In genomic region chr12:29164477-29165163, GRCh38 we compare ENCODE assay signal across 1 cellular context.
A peak's percentile ranks its signal among the peaks of the same experiment; 100 is the strongest.
TF ChIP-seq lines count a peak whose summit lies in the region.

No MANE protein-coding gene starts in this region.

TF ChIP-seq in K562, 482 proteins besides CTCF, POLR2A, EP300 and RAD21 (continued from another document):
- TF ChIP-seq HMBOX1 (IDR thresholded peaks at IDR 0.05), result peak; percentile 67; the same call in 1 of the 2 replicates
- TF ChIP-seq HNRNPLL (IDR thresholded peaks at IDR 0.05; ENCODE audit: low read depth, low read length, poor library complexity, severe bottlenecking), result no peak
- TF ChIP-seq DPF2 (IDR thresholded peaks at IDR 0.05), result peak; percentile 54; the same call in 1 of the 2 replicates
- TF ChIP-seq THRAP3 (IDR thresholded peaks at IDR 0.05; ENCODE audit: borderline replicate concordance), result no peak
- no peak for TF ChIP-seq PBX2 (CRISPR knock-in tag; IDR thresholded peaks at IDR 0.05; ENCODE audit: low read depth)
- TF ChIP-seq PBX2 (tag; conservative IDR thresholded peaks at IDR 0.05; ENCODE audit: low read depth), result peak; percentile 67; the same call in 1 of the 2 replicates
- TF ChIP-seq SPI1 (IDR thresholded peaks at IDR 0.05; ENCODE audit: borderline replicate concordance, low read depth, low read length), result peak; percentile 78; the same call in 1 of the 2 replicates
- TF ChIP-seq ZNF76 (CRISPR knock-in tag; IDR thresholded peaks at IDR 0.05; ENCODE audit: borderline replicate concordance), result no peak
- peak; percentile 94 for TF ChIP-seq ATF3 (IDR thresholded peaks at IDR 0.05)
- TF ChIP-seq ATF3 (CRISPR knock-in tag; conservative IDR thresholded peaks at IDR 0.05), result no peak
- no peak for TF ChIP-seq ZNF551 (CRISPR knock-in tag; IDR thresholded peaks at IDR 0.05)
- peak; percentile 71 for TF ChIP-seq ARID1B (IDR thresholded peaks at IDR 0.05)
- TF ChIP-seq ZNF395 (CRISPR knock-in tag; IDR thresholded peaks at IDR 0.05), result 0 out of 2 replicates have a peak, but pooled peaks have one; percentile 26
- TF ChIP-seq ZBTB2 (IDR thresholded peaks at IDR 0.05), result no peak
- TF ChIP-seq PURB (CRISPR knock-in tag; IDR thresholded peaks at IDR 0.05; ENCODE audit: low read depth), result no peak
- no peak for TF ChIP-seq EZH2 (IDR thresholded peaks at IDR 0.05; ENCODE audit: borderline replicate concordance, low read depth, low read length)
- peak; percentile 94 for TF ChIP-seq JUND (IDR thresholded peaks at IDR 0.05; ENCODE audit: borderline replicate concordance, low read depth, low read length)
- TF ChIP-seq JUND (tag; IDR thresholded peaks at IDR 0.05; ENCODE audit: borderline replicate concordance, low read depth, low read length), result peak; percentile 98
- no peak for TF ChIP-seq ZZZ3 (IDR thresholded peaks at IDR 0.05)
- no peak for TF ChIP-seq ZNF165 (CRISPR knock-in tag; IDR thresholded peaks at IDR 0.05; ENCODE audit: borderline replicate concordance)
- TF ChIP-seq HLTF (IDR thresholded peaks at IDR 0.05), result no peak
- TF ChIP-seq SMAD1 (IDR thresholded peaks at IDR 0.05; ENCODE audit: low read depth, low read length, partially characterized antibody), result no peak
- TF ChIP-seq ZNF699 (CRISPR knock-in tag; IDR thresholded peaks at IDR 0.05; ENCODE audit: insufficient replicate concordance), result no peak
- TF ChIP-seq ZNF316 (IDR thresholded peaks at IDR 0.05), result 0 out of 2 replicates have a peak, but pooled peaks have one; percentile 6
- no peak for TF ChIP-seq E2F8 (IDR thresholded peaks at IDR 0.05; ENCODE audit: low read depth, partially characterized antibody)
- TF ChIP-seq RFX1 (IDR thresholded peaks at IDR 0.05), result peak; percentile 71
- no peak for TF ChIP-seq TAF1 (IDR thresholded peaks at IDR 0.05; ENCODE audit: control insufficient read depth, extremely low read depth, insufficient read depth, low read length, severe bottlenecking)
- TF ChIP-seq ZNF436 (CRISPR knock-in tag; IDR thresholded peaks at IDR 0.05), result no peak
- peak; percentile 29; the same call in 1 of the 2 replicates for TF ChIP-seq C11orf30 (IDR thresholded peaks at IDR 0.05; ENCODE audit: low read depth)
- TF ChIP-seq FOXJ3 (CRISPR knock-in tag; IDR thresholded peaks at IDR 0.05), result peak; percentile 79
- TF ChIP-seq PHF21A (IDR thresholded peaks at IDR 0.05; ENCODE audit: borderline replicate concordance, low read depth), result no peak
- peak; percentile 68 for TF ChIP-seq MEIS2 (IDR thresholded peaks at IDR 0.05; ENCODE audit: partially characterized antibody)
- peak; percentile 99 for TF ChIP-seq FOXJ2 (tag; IDR thresholded peaks at IDR 0.05)
- TF ChIP-seq ZNF41 (CRISPR knock-in tag; conservative IDR thresholded peaks at IDR 0.05), result no peak
- TF ChIP-seq ADNP (tag; IDR thresholded peaks at IDR 0.05), result no peak
- TF ChIP-seq SMARCA4 (IDR thresholded peaks at IDR 0.05), result peak; percentile 73; the same call in 1 of the 2 replicates
- peak; percentile 96 for TF ChIP-seq FOSL1 (tag; conservative IDR thresholded peaks at IDR 0.05)
- peak; percentile 17 for TF ChIP-seq FOS (IDR thresholded peaks at IDR 0.05; ENCODE audit: extremely low read depth, insufficient read length)
- TF ChIP-seq JUNB (CRISPR knock-in tag; conservative IDR thresholded peaks at IDR 0.05), result peak; percentile 83
- 0 out of 2 replicates have a peak, but pooled peaks have one; percentile 22 for TF ChIP-seq MAFG (tag; conservative IDR thresholded peaks at IDR 0.05)
- no peak for TF ChIP-seq MCM2 (IDR thresholded peaks at IDR 0.05; ENCODE audit: low read depth)
- no peak for TF ChIP-seq DMBX1 (CRISPR knock-in tag; IDR thresholded peaks at IDR 0.05; ENCODE audit: borderline replicate concordance)
- TF ChIP-seq POLR2H (tag; IDR thresholded peaks at IDR 0.05; ENCODE audit: low read depth), result no peak
- peak; percentile 76; the same call in 1 of the 2 replicates for TF ChIP-seq SMARCE1 (IDR thresholded peaks at IDR 0.05)
- TF ChIP-seq DLX4 (CRISPR knock-in tag; IDR thresholded peaks at IDR 0.05), result no peak
- TF ChIP-seq JUN (IDR thresholded peaks at IDR 0.05; ENCODE audit: borderline replicate concordance, low read depth, low read length), result peak; percentile 76; the same call in 1 of the 2 replicates
- no peak for TF ChIP-seq JUN (CRISPR knock-in tag; IDR thresholded peaks at IDR 0.05; ENCODE audit: borderline replicate concordance)
- TF ChIP-seq ZBED1 (IDR thresholded peaks at IDR 0.05), result no peak
- no peak for TF ChIP-seq CBX5 (IDR thresholded peaks at IDR 0.05; ENCODE audit: borderline replicate concordance, low read depth)
- TF ChIP-seq ATF7 (IDR thresholded peaks at IDR 0.05), result no peak
- no peak for TF ChIP-seq SP2 (IDR thresholded peaks at IDR 0.05; ENCODE audit: extremely low read depth, low read depth, low read length, poor library complexity, severe bottlenecking)
- 0 out of 4 replicates have a peak, but pooled peaks of 1 of the 2 experiments have one; percentile 18 for TF ChIP-seq FOXA3 (CRISPR knock-in tag; conservative IDR thresholded peaks at IDR 0.05 in 1 of 2, IDR thresholded peaks at IDR 0.05 in 1 of 2)
- no peak for TF ChIP-seq NR1H2 (CRISPR knock-in tag; IDR thresholded peaks at IDR 0.05)
